8 cellular contexts compared by ENCODE assay signal in the genomic region with DNA sequence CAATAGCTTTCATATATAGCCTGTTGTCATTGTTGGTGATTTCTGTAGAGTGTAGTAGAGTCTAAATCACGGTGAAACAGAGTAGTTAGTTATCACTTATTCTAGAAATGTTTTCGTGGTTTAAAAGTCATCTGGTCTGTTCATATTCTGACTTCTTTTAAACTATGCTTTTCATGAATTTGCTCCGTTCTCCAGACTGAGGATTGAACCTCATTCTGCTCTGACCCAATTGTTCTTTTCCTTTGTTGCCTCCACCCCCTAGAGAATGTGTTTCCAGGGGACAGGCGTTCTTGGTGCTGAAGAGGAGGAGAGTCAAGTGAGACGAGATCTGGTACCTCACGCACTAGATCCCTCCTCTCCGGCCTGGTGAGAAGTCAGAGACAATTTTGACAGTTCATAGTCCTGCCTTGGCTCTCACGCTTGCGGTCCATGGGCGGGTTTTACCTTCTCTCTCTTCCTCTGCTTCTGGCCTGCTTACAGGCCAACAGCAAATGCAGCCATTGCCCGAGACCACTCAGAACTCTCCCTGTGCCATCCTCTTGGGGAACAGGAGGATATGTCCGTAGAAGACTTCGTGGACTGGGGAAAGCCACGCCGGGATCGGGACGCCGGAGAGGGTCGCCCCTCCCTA. TPM values are rescaled to one million over a fixed set of nuclear protein-coding genes. Genes with fewer than 3 reads are reported as not detected.
DNase-seq lines count a peak whose midpoint lies in the region; ATAC-seq and TF ChIP-seq lines count a peak whose summit lies in the region.

No MANE protein-coding gene starts in this region.

- no CpG with 5 or more reads among the region's 19 CpGs for WGBS in iPS DF 6.9 (ENCODE audit: insufficient coverage, insufficient read length)

- no peak for TF ChIP-seq CTCF in ascending aorta (IDR thresholded peaks at IDR 0.05)

- H3K36me3 ChIP-seq in ascending aorta (no peaks in the 10 kb centered on the region), iPS DF 6.9 (ENCODE audit: control insufficient read depth, insufficient read depth, low read length) (no peaks in the 10 kb centered on the region)

- DNase-seq in NCI-H1092 treated with DMSO at 0.1 percent for 48 hours (lab: John Stamatoyannopoulos, UW) (peak; percentile 87), NCI-H1092 (lab: John Stamatoyannopoulos, UW) (no peak), KBM-7 (peak; percentile 91), RPMI8226 (peak; percentile 78), ascending aorta (ENCODE audit: low spot score in 2 of 2) (no peak), iPS DF 6.9 (ENCODE audit: low read depth, low spot score) (no peak)

- peak overlapping the region; percentile 80 to 94 for H3K4me3 ChIP-seq in ascending aorta
- H3K4me3 ChIP-seq in iPS DF 6.9 (ENCODE audit: low read length): peak overlapping the region; percentile 80; the same call in 1 of the 2 replicates
- peak overlapping the region; percentile 65 to 98 (median 76) for H3K4me3 ChIP-seq in skin epidermis

- H3K27ac ChIP-seq in ascending aorta (peak overlapping the region; percentile 93 to 95), iPS DF 6.9 (ENCODE audit: low read length) (peak overlapping the region; percentile 5), skin epidermis (peak overlapping the region; percentile 84 to 98 (median 94))

- intact Hi-C loops in ascending aorta (cut with DNase I): loop anchor here (1.0 to 10.0 kb wide), 6 partner anchors 168 to 1476 kb away; a partner anchor contains a TSS

- in situ Hi-C loops in KBM-7 (cut with MboI; ENCODE audit: low pct_unique_long_range_greater_than_20kb, low sequenced_read_pairs): no loop called here

- no peaks in the 10 kb centered on the region for H3K27me3 ChIP-seq in ascending aorta
- no peaks in the 10 kb centered on the region for H3K27me3 ChIP-seq in iPS DF 6.9 (ENCODE audit: control insufficient read depth, insufficient read depth, low read length)

- ATAC-seq in GM21786 (IDR thresholded peaks at IDR 0.05; ENCODE audit: unreplicated experiment): peak; percentile 66

- H3K4me1 ChIP-seq in ascending aorta (peaks cover 0 to 12% of the 10 kb centered on the region in 2 donors), iPS DF 6.9 (ENCODE audit: control insufficient read depth, insufficient read depth, low read length) (no peaks in the 10 kb centered on the region; the same call in none of the 2 replicates)

- no peaks in the 10 kb centered on the region for H3K9me3 ChIP-seq in ascending aorta
- H3K9me3 ChIP-seq in iPS DF 6.9 (ENCODE audit: control insufficient read depth, insufficient read depth, low read length): no peaks in the 10 kb centered on the region

RNA-seq across cellular contexts. Expression of a gene that starts 0.6 kb away (rescaled TPM):
- total RNA-seq in ascending aorta: 19.1 TPM

RNA-seq across cellular contexts. Expression of a gene that starts 59.9 kb away (rescaled TPM):
- not detected for total RNA-seq in ascending aorta

Comparison
In these comparisons a context has a peak if more than half of its experiments do, and no peak if none do; other contexts are left out.
1. DNase-seq: peak in NCI-H1092 treated with DMSO at 0.1 percent for 48 hours (single experiment), KBM-7 (single experiment) and RPMI8226 (single experiment); none in NCI-H1092 (single experiment), ascending aorta (0 of 2) and iPS DF 6.9 (single experiment).
2. H3K27ac ChIP-seq: peak in every context shown above with its lines; median percentile 94 in ascending aorta; 94 in skin epidermis; 5 in iPS DF 6.9.
3. Peak in every context shown above with its lines, with median percentiles within 50 percentile points of each other: H3K4me3 ChIP-seq.